In genomic region chr17:44007346-44008204, GRCh38 we compare ENCODE assay signal across 1 cellular context.
TF ChIP-seq lines count a peak whose summit lies in the region.

No MANE protein-coding gene starts in this region.

TF ChIP-seq in IMR-90, 13 proteins besides CTCF, POLR2A, EP300 and RAD21:
- TF ChIP-seq SMC3 (IDR thresholded peaks at IDR 0.05; ENCODE audit: low read depth, low read length) (no peak), CHD1 (IDR thresholded peaks at IDR 0.05; ENCODE audit: low read depth, low read length) (no peak)
